ENCODE assay signal across 33 cellular contexts in the genomic region with DNA sequence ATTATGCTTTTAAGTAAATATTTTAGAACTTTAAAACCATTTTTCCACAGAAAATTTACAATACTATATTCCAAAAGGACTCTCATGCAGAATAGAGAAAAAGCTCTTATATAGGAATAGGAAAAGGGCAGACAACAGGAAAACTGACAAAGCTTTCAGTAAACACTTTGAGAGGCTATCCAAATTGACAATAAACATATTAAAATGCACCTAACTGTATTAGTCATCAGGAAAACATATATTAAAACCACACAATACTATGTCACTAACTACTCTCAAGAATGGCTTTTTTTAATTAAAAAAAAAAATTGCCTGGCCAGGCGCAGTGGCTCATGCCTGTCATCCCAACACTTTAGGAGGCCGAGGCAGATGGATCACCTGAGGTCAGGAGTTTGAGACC.
DNase-seq lines count a peak whose midpoint lies in the region; ATAC-seq and TF ChIP-seq lines count a peak whose summit lies in the region.
"Had no signal": no experiment of that assay in that cellular context is flagged by ENCODE, and none has a peak within 500 bp of the region (broad histone marks: within the 10 kb centered on the region; RNA-seq: fewer than 3 reads in every experiment).

No MANE protein-coding gene starts in this region.

- no peak overlapping the region for H2AFZ ChIP-seq in PC-3 (ENCODE audit: low read length)

- no peaks in the 10 kb centered on the region for H3K27me3 Mint-ChIP-seq in activated T-cell treated with anti-CD3 and anti-CD28 coated beads, Interleukin-2, amount 50 U/mL, for 24 hours
- H3K27me3 Mint-ChIP-seq: CD4-positive, alpha-beta memory T cell; CD4-positive, alpha-beta T cell had no signal

- H3K9me3 Mint-ChIP-seq in activated T-cell treated with anti-CD3 and anti-CD28 coated beads, Interleukin-2, amount 50 U/mL, for 24 hours: peaks cover 5% of the 10 kb centered on the region
- H3K9me3 Mint-ChIP-seq: CD8-positive, alpha-beta T cell had no signal

- CTCF ChIA-PET in PC-3 (lab: Charles Lee): no interaction called here

- no peaks in the 10 kb centered on the region for H4K20me1 ChIP-seq in PC-3 (ENCODE audit: low read length)
- H4K20me1 ChIP-seq: BLaER1; BLaER1 treated with 17β-estradiol and CSF1 and Interleukin-3, amounts not matched to agents 10 nM and 100 nM had no signal

- WGBS in gastroesophageal sphincter (ENCODE audit: low coverage in 1 of 2), 2 donors: 87 to 100% methylated on average over 1 to 2 of the region's 2 CpGs

- H3K36me3 Mint-ChIP-seq in activated T-cell treated with anti-CD3 and anti-CD28 coated beads, Interleukin-2, amount 50 U/mL, for 24 hours (ENCODE audit: low read depth): no peaks in the 10 kb centered on the region
- H3K36me3 Mint-ChIP-seq: CD14-positive monocyte; CD4-positive, CD25-positive, alpha-beta regulatory T cell; CD8-positive, alpha-beta T cell had no signal

- H3K27me3 ChIP-seq in PC-3 (ENCODE audit: low read length) (no peaks in the 10 kb centered on the region), gastroesophageal sphincter (no peaks in the 10 kb centered on the region)
- H3K27me3 ChIP-seq: BLaER1; BLaER1 treated with 17β-estradiol and CSF1 and Interleukin-3, amounts not matched to agents 10 nM and 100 nM had no signal

- no peak overlapping the region for H3K27ac ChIP-seq in PC-3 (ENCODE audit: low read length)
- no peak overlapping the region for H3K27ac ChIP-seq in gastroesophageal sphincter
- H3K27ac ChIP-seq: 22Rv1; A549; BLaER1; BLaER1 treated with 17β-estradiol and CSF1 and Interleukin-3, amounts not matched to agents 10 nM and 100 nM; C4-2B had no signal

- no peaks in the 10 kb centered on the region for H3K79me2 ChIP-seq in PC-3 (ENCODE audit: low read length)

- no peaks in the 10 kb centered on the region for H3K4me1 Mint-ChIP-seq in activated T-cell treated with anti-CD3 and anti-CD28 coated beads, Interleukin-2, amount 50 U/mL, for 24 hours (ENCODE audit: low read depth)
- H3K4me1 Mint-ChIP-seq: B cell; CD14-positive monocyte; CD4-positive, alpha-beta memory T cell; CD4-positive, CD25-positive, alpha-beta regulatory T cell; CD8-positive, alpha-beta memory T cell had no signal

- no peaks in the 10 kb centered on the region for H3K9me2 ChIP-seq in PC-3 (replicated peaks; ENCODE audit: low read length)

- POLR2A ChIA-PET in PC-3 (lab: Charles Lee; ENCODE audit: unreplicated experiment): no interaction called here

- H3K27ac Mint-ChIP-seq in activated T-cell treated with anti-CD3 and anti-CD28 coated beads, Interleukin-2, amount 50 U/mL, for 24 hours: no peak overlapping the region
- H3K27ac Mint-ChIP-seq: B cell; CD14-positive monocyte; CD4-positive, alpha-beta memory T cell; CD4-positive, alpha-beta T cell; CD4-positive, CD25-positive, alpha-beta regulatory T cell; CD8-positive, alpha-beta memory T cell; CD8-positive, alpha-beta T cell had no signal

- no peak overlapping the region for H3K4me3 Mint-ChIP-seq in activated T-cell treated with anti-CD3 and anti-CD28 coated beads, Interleukin-2, amount 50 U/mL, for 24 hours
- H3K4me3 Mint-ChIP-seq: B cell; CD14-positive monocyte; CD4-positive, alpha-beta memory T cell; CD4-positive, alpha-beta T cell; CD4-positive, CD25-positive, alpha-beta regulatory T cell; CD8-positive, alpha-beta memory T cell; CD8-positive, alpha-beta T cell had no signal

- ATAC-seq in PC-3 (peak; percentile 93), gastroesophageal sphincter (no peak)
- ATAC-seq: A549; CD8-positive, alpha-beta T cell had no signal

- no peaks in the 10 kb centered on the region for H3K9me3 ChIP-seq in PC-3 (ENCODE audit: low read length)
- no peaks in the 10 kb centered on the region for H3K9me3 ChIP-seq in gastroesophageal sphincter
- H3K9me3 ChIP-seq: A549, BE2C, Caco-2 had no signal

- no peak for TF ChIP-seq CTCF in PC-3 (conservative IDR thresholded peaks at IDR 0.05; ENCODE audit: low read depth, low read length)
- TF ChIP-seq CTCF in gastroesophageal sphincter (IDR thresholded peaks at IDR 0.05): no peak

- H3K4me2 ChIP-seq in PC-3 (ENCODE audit: low read length): no peak overlapping the region
- H3K4me2 ChIP-seq: A549; BLaER1; BLaER1 treated with 17β-estradiol and CSF1 and Interleukin-3, amounts not matched to agents 10 nM and 100 nM had no signal

- no peak for TF ChIP-seq POLR2A in gastroesophageal sphincter (IDR thresholded peaks at IDR 0.05)

- no peak overlapping the region for H3K9ac ChIP-seq in PC-3 (ENCODE audit: low read length)
- H3K9ac ChIP-seq: BLaER1; BLaER1 treated with 17β-estradiol and CSF1 and Interleukin-3, amounts not matched to agents 10 nM and 100 nM had no signal

- peak; percentile 58 for DNase-seq in DMS53 (lab: John Stamatoyannopoulos, UW)
- peak; percentile 39 for DNase-seq in DMS53 treated with DMSO at 0.1 percent for 48 hours (lab: John Stamatoyannopoulos, UW; ENCODE audit: unreplicated experiment)
- DNase-seq in NCI-H774 (lab: John Stamatoyannopoulos, UW): peak; percentile 23
- peak; percentile 24 for DNase-seq in PC-3
- no peak for DNase-seq in activated T-cell treated with anti-CD3 and anti-CD28 coated beads, Interleukin-2, amount 50 U/mL, for 24 hours
- no peak for DNase-seq in hepatic stellate cell (ENCODE audit: low spot score)
- DNase-seq in NCI-H2196 (lab: John Stamatoyannopoulos, UW; ENCODE audit: unreplicated experiment): no peak
- DNase-seq: 8988T; ACHN; AML-193; BE2C; C1 segment of cervical spinal cord; Caco-2; Calu3; CD4-positive, alpha-beta memory T cell; CD4-positive, alpha-beta T cell; CD4-positive, CD25-positive, alpha-beta regulatory T cell; CD8-positive, alpha-beta memory T cell; CD8-positive, alpha-beta T cell; COR-L47; DMS 273 treated with DMSO at 0.1 percent for 48 hours; DMS153; DMS79; DMS79 treated with DMSO at 0.1 percent for 48 hours; DND-41 had no signal

- H3K36me3 ChIP-seq in PC-3 (ENCODE audit: low read depth, low read length) (no peaks in the 10 kb centered on the region), gastroesophageal sphincter (no peaks in the 10 kb centered on the region)
- H3K36me3 ChIP-seq: BE2C, BLaER1 had no signal

- H3K4me3 ChIP-seq in PC-3 (ENCODE audit: low read length): no peak overlapping the region
- H3K4me3 ChIP-seq in gastroesophageal sphincter: no peak overlapping the region
- H3K4me3 ChIP-seq: A549; BLaER1; BLaER1 treated with 17β-estradiol and CSF1 and Interleukin-3, amounts not matched to agents 10 nM and 100 nM had no signal

- H3K4me1 ChIP-seq in PC-3 (ENCODE audit: insufficient read depth, low read length) (no peaks in the 10 kb centered on the region), gastroesophageal sphincter (no peaks in the 10 kb centered on the region)
- H3K4me1 ChIP-seq: A549; BE2C; BLaER1; BLaER1 treated with 17β-estradiol and CSF1 and Interleukin-3, amounts not matched to agents 10 nM and 100 nM; Caco-2 had no signal

- BruUV-seq in PC-3 (replicated peaks; lab: Mats Ljungman, UMichigan): no TSS peak

- TF ChIP-seq EP300 in gastroesophageal sphincter (IDR thresholded peaks at IDR 0.05): no peak

- intact Hi-C loops in PC-3 (cut with micrococcal nuclease): no loop called here

- no peaks in the 10 kb centered on the region for H3F3A ChIP-seq in PC-3 (ENCODE audit: low read length, unreplicated experiment)

Comparison
In these comparisons a context has a peak if more than half of its experiments do, and no peak if none do; other contexts are left out.
1. DNase-seq: peak in DMS53 (single experiment), DMS53 treated with DMSO at 0.1 percent for 48 hours (single experiment), NCI-H774 (single experiment) and PC-3 (single experiment); none in activated T-cell treated with anti-CD3 and anti-CD28 coated beads, Interleukin-2, amount 50 U/mL, for 24 hours (single experiment), hepatic stellate cell (single experiment) and NCI-H2196 (single experiment).